ENCODE assay signal across 8 cellular contexts in genomic region chr17:5191541-5192417, GRCh38. TPM values are rescaled to one million over a fixed set of nuclear protein-coding genes. Genes with fewer than 3 reads are reported as not detected.
DNase-seq lines count a peak whose midpoint lies in the region; ATAC-seq and TF ChIP-seq lines count a peak whose summit lies in the region.

Gene ZNF594 (minus strand): TSS chr17:5191868. CDS start chr17:5184256, 7,612 bp downstream.

- H3K9ac ChIP-seq in KMS-11: no peak within 1 kb of the TSS

- BruUV-seq in Panc1 (replicated peaks; lab: Mats Ljungman, UMichigan): no TSS peak

- H3K4me1 ChIP-seq in KMS-11 (ENCODE audit: low read depth, poor library complexity, severe bottlenecking): no peaks in the 10 kb centered on the region
- no peaks in the 10 kb centered on the region for H3K4me1 ChIP-seq in Panc1 (ENCODE audit: control insufficient read depth, insufficient read depth, low read length)

- no peaks in the 10 kb centered on the region for H4K20me1 ChIP-seq in KMS-11 (ENCODE audit: insufficient read depth)

- no peaks in the 10 kb centered on the region for H3K27me3 ChIP-seq in KMS-11 (ENCODE audit: insufficient read depth, low read depth)
- H3K27me3 ChIP-seq in Panc1 (ENCODE audit: control insufficient read depth, insufficient read depth, low read length): no peaks in the 10 kb centered on the region

- H3K27me3 Mint-ChIP-seq in naive B cell: no peaks in the 10 kb centered on the region

- DNase-seq in DMS79 treated with DMSO at 0.1 percent for 48 hours (lab: John Stamatoyannopoulos, UW): peak; percentile 87
- peak; percentile 77 for DNase-seq in Panc1 (ENCODE audit: low read depth, low spot score)
- peak; percentile 96 for DNase-seq in activated T-helper 1 cell treated with Interleukin-2 at 50 U/mL for 16 hours (ENCODE audit: low read depth)
- DNase-seq in fibroblast of gingiva (ENCODE audit: low read depth): peak; percentile 98
- DNase-seq in naive B cell: peak; percentile 97
- peak; percentile 92 to 98 for DNase-seq in stimulated activated effector memory CD8-positive, alpha-beta T cell treated with anti-CD3 and anti-CD28 coated beads, Interleukin-12 subunit alpha, Interleukin-12 subunit beta, amount 100 ng/mL, for 72 hours (ENCODE audit: low spot score in 2 of 2)

- H2AFZ ChIP-seq in KMS-11 (ENCODE audit: low read depth): peak within 1 kb of the TSS; percentile 30; the same call in 1 of the 2 replicates

- peak within 1 kb of the TSS; percentile 92 to 96 (median 96) for H3K27ac Mint-ChIP-seq in naive B cell
- peak within 1 kb of the TSS; percentile 93 for H3K27ac Mint-ChIP-seq in stimulated activated effector memory CD8-positive, alpha-beta T cell treated with anti-CD3 and anti-CD28 coated beads, Interleukin-12 subunit alpha, Interleukin-12 subunit beta, amount 100 ng/mL, for 72 hours

- H3K4me3 ChIP-seq in KMS-11 (IDR thresholded peaks at IDR 0.05; ENCODE audit: insufficient read depth, low read depth, low read length): no peak within 1 kb of the TSS
- peak within 1 kb of the TSS; percentile 65 to 76 for H3K4me3 ChIP-seq in Panc1 (ENCODE audit: low read depth in 2 of 2, low read length in 2 of 2)

- peaks cover 20% of the 10 kb centered on the region for H3K9me3 ChIP-seq in Panc1 (ENCODE audit: control insufficient read depth, insufficient read depth, low read depth, low read length)

- peaks cover 18 to 23% of the 10 kb centered on the region in 2 donors for H3K36me3 Mint-ChIP-seq in naive B cell
- peaks cover 40% of the 10 kb centered on the region for H3K36me3 Mint-ChIP-seq in stimulated activated effector memory CD8-positive, alpha-beta T cell treated with anti-CD3 and anti-CD28 coated beads, Interleukin-12 subunit alpha, Interleukin-12 subunit beta, amount 100 ng/mL, for 72 hours

- CTCF ChIA-PET in Panc1 (lab: Charles Lee): no interaction called here

- peaks cover 24 to 49% (median 27%) of the 10 kb centered on the region in 3 donors for H3K4me1 Mint-ChIP-seq in naive B cell
- H3K4me1 Mint-ChIP-seq in stimulated activated effector memory CD8-positive, alpha-beta T cell treated with anti-CD3 and anti-CD28 coated beads, Interleukin-12 subunit alpha, Interleukin-12 subunit beta, amount 100 ng/mL, for 72 hours: peaks cover 30% of the 10 kb centered on the region

- intact Hi-C loops in Panc1 (cut with micrococcal nuclease; ENCODE audit: unreplicated experiment): no loop called here

- ATAC-seq in GM21737 (IDR thresholded peaks at IDR 0.05; ENCODE audit: unreplicated experiment): peak; percentile 97
- peak; percentile 100 for ATAC-seq in Panc1
- ATAC-seq in naive B cell (ENCODE audit: low read depth in 2 of 2): peak; percentile 96 to 97
- ATAC-seq in stimulated activated effector memory CD8-positive, alpha-beta T cell treated with anti-CD3 and anti-CD28 coated beads, Interleukin-12 subunit alpha, Interleukin-12 subunit beta, amount 100 ng/mL, for 72 hours: peak; percentile 99

- peak within 1 kb of the TSS; percentile 90 to 98 (median 96) for H3K4me3 Mint-ChIP-seq in naive B cell
- peak within 1 kb of the TSS; percentile 87 for H3K4me3 Mint-ChIP-seq in stimulated activated effector memory CD8-positive, alpha-beta T cell treated with anti-CD3 and anti-CD28 coated beads, Interleukin-12 subunit alpha, Interleukin-12 subunit beta, amount 100 ng/mL, for 72 hours

- no peaks in the 10 kb centered on the region for H3K79me2 ChIP-seq in KMS-11 (ENCODE audit: insufficient read depth, low read depth)

- H3K27ac ChIP-seq in KMS-11 (no peak within 1 kb of the TSS), Panc1 (ENCODE audit: low read length) (peak within 1 kb of the TSS; percentile 83)

- H3K9me3 Mint-ChIP-seq in naive B cell: peaks cover 3 to 26% (median 13%) of the 10 kb centered on the region in 7 donors
- peaks cover 14% of the 10 kb centered on the region for H3K9me3 Mint-ChIP-seq in stimulated activated effector memory CD8-positive, alpha-beta T cell treated with anti-CD3 and anti-CD28 coated beads, Interleukin-12 subunit alpha, Interleukin-12 subunit beta, amount 100 ng/mL, for 72 hours

- H3K4me2 ChIP-seq in KMS-11: no peak within 1 kb of the TSS

- TF ChIP-seq CTCF in KMS-11 (conservative IDR thresholded peaks at IDR 0.05; ENCODE audit: low read depth, low read length) (0 out of 2 replicates have a peak, but pooled peaks have one; percentile 12), Panc1 (IDR thresholded peaks at IDR 0.05) (peak; percentile 90)

- POLR2A ChIA-PET in Panc1 (lab: Charles Lee): interaction anchor here (0.6 to 0.7 kb wide), 2 partner anchors 14 to 34 kb away, joined by 4 to 7 read pairs; no protein-coding TSS in a partner anchor

- in situ Hi-C loops in Panc1 (cut with HindIII; ENCODE audit: low pct_unique_long_range_greater_than_20kb, low sequenced_read_pairs): no loop called here

- no peaks in the 10 kb centered on the region for H3K36me3 ChIP-seq in KMS-11 (ENCODE audit: insufficient read depth)
- H3K36me3 ChIP-seq in Panc1 (ENCODE audit: control insufficient read depth, insufficient read depth, low read length): peaks cover 4% of the 10 kb centered on the region; the same call in 1 of the 2 replicates

RNA-seq across cellular contexts. Expression of gene ZNF594, which starts in this region (rescaled TPM):
- 5.6 TPM for total RNA-seq in Panc1 (2021; ENCODE audit: unreplicated experiment)
- polyA plus RNA-seq in Panc1 (2012; ENCODE audit: insufficient read length): 1.6 TPM
- 1 to 10 TPM in 5 of 6 donors, under 1 TPM in 1; 0.82 to 4.8 (median 4.0) TPM for polyA plus RNA-seq in naive B cell (ENCODE audit: low read depth in 6 of 6)
